9 cellular contexts compared by ENCODE assay signal in genomic region chr10:124688889-124689670, GRCh38. TPM values are rescaled to one million over a fixed set of nuclear protein-coding genes. Genes with fewer than 3 reads are reported as not detected.
DNase-seq lines count a peak whose midpoint lies in the region; ATAC-seq and TF ChIP-seq lines count a peak whose summit lies in the region.
"Had no signal": no experiment of that assay in that cellular context is flagged by ENCODE, and none has a peak within 500 bp of the region (broad histone marks: within the 10 kb centered on the region; RNA-seq: fewer than 3 reads in every experiment).

No MANE protein-coding gene starts in this region.

- H2AFZ ChIP-seq in OCI-LY7 (ENCODE audit: low read length) = no peak overlapping the region

- H3K4me3 ChIP-seq in right atrium auricular region = no peak overlapping the region
- no peak overlapping the region for H3K4me3 ChIP-seq in tibial nerve
- no peak overlapping the region for H3K4me3 ChIP-seq in OCI-LY7 (ENCODE audit: low read depth, low read length, poor library complexity, severe bottlenecking)

- CTCF ChIA-PET in activated CD4-positive, alpha-beta memory T cell treated with anti-CD3 and anti-CD28 coated beads for 36 hours (lab: Charles Lee) = interaction anchor here (0.6 to 7.1 kb wide), 27 partner anchors 9 to 76 kb away, joined by 3 to 86 read pairs (median 8); no protein-coding TSS in a partner anchor
- CTCF ChIA-PET in OCI-LY7 (lab: Charles Lee; ENCODE audit: unreplicated experiment) = interaction anchor here (0.5 to 0.6 kb wide), 2 partner anchors 50 to 52 kb away, joined by 3 read pairs; no protein-coding TSS in a partner anchor

- H3K27ac ChIP-seq in right atrium auricular region (peak overlapping the region; percentile 71 to 73), tibial nerve (peak overlapping the region; percentile 69 to 95 (median 92)), OCI-LY7 (ENCODE audit: low read depth, low read length, poor library complexity, severe bottlenecking) (no peak overlapping the region)
- H3K27ac ChIP-seq: epithelial cell of prostate had no signal

- H3K79me2 ChIP-seq in OCI-LY7 (ENCODE audit: insufficient read depth, low read depth, low read length) = no peaks in the 10 kb centered on the region

- WGBS in tibial nerve, 2 donors = 85 to 91% methylated on average over 12 of the region's 12 CpGs

- no peaks in the 10 kb centered on the region for H3K9me3 ChIP-seq in right atrium auricular region
- no peaks in the 10 kb centered on the region for H3K9me3 ChIP-seq in tibial nerve
- no peaks in the 10 kb centered on the region for H3K9me3 ChIP-seq in OCI-LY7 (ENCODE audit: low read length)

- ATAC-seq in GM18858 (IDR thresholded peaks at IDR 0.05; ENCODE audit: unreplicated experiment) = peak; percentile 91
- peak; percentile 99 for ATAC-seq in HG02870 (IDR thresholded peaks at IDR 0.05; ENCODE audit: unreplicated experiment)

- no peaks in the 10 kb centered on the region for H3K9me3 Mint-ChIP-seq in activated CD4-positive, alpha-beta memory T cell treated with anti-CD3 and anti-CD28 coated beads for 36 hours

- H4K20me1 ChIP-seq in OCI-LY7 (ENCODE audit: insufficient read depth, low read length) = no peaks in the 10 kb centered on the region

- POLR2A ChIA-PET in activated CD4-positive, alpha-beta memory T cell treated with anti-CD3 and anti-CD28 coated beads for 36 hours (lab: Charles Lee) = interaction anchor here (0.6 to 5.8 kb wide), 27 partner anchors 8 to 127 kb away, joined by 3 to 155 read pairs (median 7); partner anchors contain the start of gene ABRAXAS2
- POLR2A ChIA-PET in OCI-LY7 (lab: Charles Lee) = interaction anchor here (1.4 kb wide), 2 partner anchors 8 to 23 kb away, joined by 4 read pairs; no protein-coding TSS in a partner anchor

- no peaks in the 10 kb centered on the region for H3K27me3 Mint-ChIP-seq in activated CD4-positive, alpha-beta memory T cell treated with anti-CD3 and anti-CD28 coated beads for 36 hours

- no peak for TF ChIP-seq POLR2A in tibial nerve (IDR thresholded peaks at IDR 0.05)

- no peaks in the 10 kb centered on the region for H3K36me3 ChIP-seq in right atrium auricular region
- peaks cover 0 to 25% (median 0%) of the 10 kb centered on the region in 3 donors for H3K36me3 ChIP-seq in tibial nerve
- H3K36me3 ChIP-seq in OCI-LY7 (ENCODE audit: insufficient read depth, low read length) = peaks cover 87% of the 10 kb centered on the region

- BruUV-seq in OCI-LY7 (replicated peaks; lab: Mats Ljungman, UMichigan) = no TSS peak

- H3K4me1 Mint-ChIP-seq in activated CD4-positive, alpha-beta memory T cell treated with anti-CD3 and anti-CD28 coated beads for 36 hours (ENCODE audit: low read depth) = peaks cover 87% of the 10 kb centered on the region

- no peak for TF ChIP-seq EP300 in tibial nerve (IDR thresholded peaks at IDR 0.05)

- peak overlapping the region; percentile 92 for H3K27ac Mint-ChIP-seq in activated CD4-positive, alpha-beta memory T cell treated with anti-CD3 and anti-CD28 coated beads for 36 hours

- H3K4me1 ChIP-seq in right atrium auricular region = peaks cover 0 to 81% of the 10 kb centered on the region in 2 donors
- H3K4me1 ChIP-seq in tibial nerve = peaks cover 0 to 86% (median 56%) of the 10 kb centered on the region in 4 donors
- peaks cover 24% of the 10 kb centered on the region for H3K4me1 ChIP-seq in OCI-LY7 (ENCODE audit: insufficient read depth, low read length, poor library complexity, severe bottlenecking)

- TF ChIP-seq CTCF in right atrium auricular region (IDR thresholded peaks at IDR 0.05) = no peak
- no peak for TF ChIP-seq CTCF in tibial nerve (IDR thresholded peaks at IDR 0.05)
- TF ChIP-seq CTCF in OCI-LY7 (conservative IDR thresholded peaks at IDR 0.05; ENCODE audit: low read length) = no peak

- intact Hi-C loops in activated CD4-positive, alpha-beta memory T cell treated with anti-CD3 and anti-CD28 coated beads for 36 hours (cut with micrococcal nuclease) = loop anchor here (1.0 to 2.0 kb wide), 8 partner anchors 7 to 74 kb away; no protein-coding TSS in a partner anchor
- intact Hi-C loops in OCI-LY7 (cut with micrococcal nuclease; ENCODE audit: unreplicated experiment) = no loop called here

- H3K27me3 ChIP-seq in right atrium auricular region (no peaks in the 10 kb centered on the region), tibial nerve (no peaks in the 10 kb centered on the region)

- H3K4me2 ChIP-seq in OCI-LY7 (ENCODE audit: low read length) = no peak overlapping the region

- peaks cover 34% of the 10 kb centered on the region for H3K36me3 Mint-ChIP-seq in activated CD4-positive, alpha-beta memory T cell treated with anti-CD3 and anti-CD28 coated beads for 36 hours

- H3K9me2 ChIP-seq in OCI-LY7 (ENCODE audit: insufficient read depth, low read length) = no peaks in the 10 kb centered on the region

- DNase-seq in activated CD4-positive, alpha-beta memory T cell treated with anti-CD3 and anti-CD28 coated beads for 36 hours = peak; percentile 87
- DNase-seq in right atrium auricular region (ENCODE audit: low spot score) (no peak), tibial nerve (ENCODE audit: low spot score in 2 of 2) (no peak), anterior cingulate cortex (lab: John Stamatoyannopoulos, UW) (no peak), OCI-LY7 (ENCODE audit: low spot score) (no peak), NCI-H1048 (lab: John Stamatoyannopoulos, UW) (no peak)

- peak overlapping the region; percentile 44 for H3K4me3 Mint-ChIP-seq in activated CD4-positive, alpha-beta memory T cell treated with anti-CD3 and anti-CD28 coated beads for 36 hours

RNA-seq across cellular contexts. Expression of gene FAM53B, which starts 55.1 kb away (rescaled TPM):
- 10 to 100 TPM; 25.3 to 25.5 TPM for total RNA-seq in activated CD4-positive, alpha-beta memory T cell treated with anti-CD3 and anti-CD28 coated beads for 36 hours
- total RNA-seq in right atrium auricular region (10 to 100 TPM; 30.3 to 31.1 TPM), tibial nerve (10 to 100 TPM; 60.8 to 84.8 (median 78.8) TPM), OCI-LY7 (2022) (50.5 and 58.5 TPM in 2 replicates)
- 37.6 and 56.6 TPM in 2 replicates for total RNA-seq in OCI-LY7 (2014; rRNA removed; shearing (Covaris generic))
